Comparison of ENCODE assay signal across 14 cellular contexts in genomic region chr13:88051746-88052482, GRCh38.
"Had no signal": no experiment of that assay in that cellular context is flagged by ENCODE, and none has a peak within 500 bp of the region (broad histone marks: within the 10 kb centered on the region; RNA-seq: fewer than 3 reads in every experiment).

No MANE protein-coding gene starts in this region.

- DNase-seq: activated B cell treated with CpG ODN at 0.5 μM for 24 hours; activated CD4-positive, alpha-beta T cell treated with anti-CD3 and anti-CD28 coated beads, Interleukin-2, amount 10 ng/mL, durations not matched to agents 24 days and 14 days; activated CD8-positive, alpha-beta memory T cell treated with anti-CD3 and anti-CD28 coated beads for 24 hours; activated naive CD4-positive, alpha-beta T cell treated with anti-CD3 and anti-CD28 coated beads, Interleukin-2, amount 10 ng/mL, durations not matched to agents 7 days and 5 days; central memory CD4-positive, alpha-beta T cell; cortex of kidney; effector memory CD4-positive, alpha-beta T cell; hypothalamus; left colon; stimulated activated CD4-positive, alpha-beta T cell treated with anti-CD3 and anti-CD28 coated beads, Interleukin-4, amount 100 ng/mL, for 24 hours; uterus had no signal

- H3K4me3 ChIP-seq: uterus had no signal

- H3K36me3 ChIP-seq: uterus had no signal

- ATAC-seq: left colon had no signal

- H3K27ac ChIP-seq: epithelial cell of prostate, uterus had no signal

- H3K27ac Mint-ChIP-seq: activated B cell treated with CpG ODN at 0.5 μM for 24 hours; activated CD4-positive, alpha-beta T cell treated with anti-CD3 and anti-CD28 coated beads, Interleukin-2, amount 10 ng/mL, durations not matched to agents 24 days and 14 days; activated naive CD4-positive, alpha-beta T cell treated with anti-CD3 and anti-CD28 coated beads, Interleukin-2, amount 10 ng/mL, durations not matched to agents 7 days and 5 days; nephron; T-helper 1 cell treated with Interleukin-12 subunit alpha and Interleukin-12 subunit beta and Interleukin-4 antibody, amounts not matched to agents 30 μg/mL and 1 μg/mL, for 36 hours had no signal

- H3K27me3 ChIP-seq: uterus had no signal

- H3K9me3 ChIP-seq: uterus had no signal

- H3K36me3 Mint-ChIP-seq: activated naive CD4-positive, alpha-beta T cell treated with anti-CD3 and anti-CD28 coated beads, Interleukin-2, amount 10 ng/mL, durations not matched to agents 7 days and 5 days had no signal

- H3K4me3 Mint-ChIP-seq: activated B cell treated with CpG ODN at 0.5 μM for 24 hours; activated CD4-positive, alpha-beta T cell treated with anti-CD3 and anti-CD28 coated beads, Interleukin-2, amount 10 ng/mL, durations not matched to agents 24 days and 14 days; activated naive CD4-positive, alpha-beta T cell treated with anti-CD3 and anti-CD28 coated beads, Interleukin-2, amount 10 ng/mL, durations not matched to agents 7 days and 5 days; nephron; T-helper 1 cell treated with Interleukin-12 subunit alpha and Interleukin-12 subunit beta and Interleukin-4 antibody, amounts not matched to agents 30 μg/mL and 1 μg/mL, for 36 hours had no signal

- H3K27me3 Mint-ChIP-seq: activated B cell treated with CpG ODN at 0.5 μM for 24 hours; activated CD4-positive, alpha-beta T cell treated with anti-CD3 and anti-CD28 coated beads, Interleukin-2, amount 10 ng/mL, durations not matched to agents 24 days and 14 days; activated naive CD4-positive, alpha-beta T cell treated with anti-CD3 and anti-CD28 coated beads, Interleukin-2, amount 10 ng/mL, durations not matched to agents 7 days and 5 days had no signal

- H3K4me1 ChIP-seq: uterus had no signal

- H3K4me1 Mint-ChIP-seq: activated B cell treated with CpG ODN at 0.5 μM for 24 hours; activated CD4-positive, alpha-beta T cell treated with anti-CD3 and anti-CD28 coated beads, Interleukin-2, amount 10 ng/mL, durations not matched to agents 24 days and 14 days; activated naive CD4-positive, alpha-beta T cell treated with anti-CD3 and anti-CD28 coated beads, Interleukin-2, amount 10 ng/mL, durations not matched to agents 7 days and 5 days; nephron had no signal
